In genomic region chr4:83855044-83855443, GRCh38 we compare ENCODE assay signal across 10 cellular contexts.
DNase-seq lines count a peak whose midpoint lies in the region; FAIRE-seq and TF ChIP-seq lines count a peak whose summit lies in the region.
"Had no signal": no experiment of that assay in that cellular context is flagged by ENCODE, and none has a peak within 500 bp of the region (broad histone marks: within the 10 kb centered on the region; RNA-seq: fewer than 3 reads in every experiment).

No MANE protein-coding gene starts in this region.

- TF ChIP-seq CTCF in AG04450 (IDR thresholded peaks at IDR 0.05; ENCODE audit: low read depth, low read length) (no peak), astrocyte of the spinal cord (IDR thresholded peaks at IDR 0.05; ENCODE audit: low read depth, low read length) (no peak), kidney epithelial cell (IDR thresholded peaks at IDR 0.05; ENCODE audit: insufficient read depth, low read length, poor library complexity, severe bottlenecking) (no peak)

- CTCF ChIA-PET in AG04450 (lab: Charles Lee), result no interaction called here

- no peaks in the 10 kb centered on the region for H3K27me3 ChIP-seq in AG04450 (ENCODE audit: control insufficient read depth, insufficient read depth, low read length)
- no peaks in the 10 kb centered on the region for H3K27me3 ChIP-seq in kidney epithelial cell (ENCODE audit: control insufficient read depth, insufficient read depth, low read length)
- no peaks in the 10 kb centered on the region for H3K27me3 ChIP-seq in small intestine (ENCODE audit: control insufficient read depth in 2 of 2, insufficient read depth in 2 of 2, low read length in 2 of 2)
- H3K27me3 ChIP-seq: BLaER1 treated with 17β-estradiol and CSF1 and Interleukin-3, amounts not matched to agents 10 nM and 100 nM had no signal

- H3K4me1 ChIP-seq in small intestine (ENCODE audit: control insufficient read depth in 2 of 2, insufficient read depth in 1 of 2, low read depth in 1 of 2, low read length in 1 of 2), result no peaks in the 10 kb centered on the region
- H3K4me1 ChIP-seq: BLaER1 treated with 17β-estradiol and CSF1 and Interleukin-3, amounts not matched to agents 10 nM and 100 nM had no signal

- no peak overlapping the region for H3K4me3 ChIP-seq in AG04450 (ENCODE audit: low read depth, low read length)
- H3K4me3 ChIP-seq in astrocyte of the spinal cord (ENCODE audit: low read depth, low read length), result no peak overlapping the region
- H3K4me3 ChIP-seq in kidney epithelial cell (ENCODE audit: low read depth, low read length), result no peak overlapping the region
- no peak overlapping the region for H3K4me3 ChIP-seq in small intestine (ENCODE audit: low read depth in 1 of 2, low read length in 2 of 2)
- H3K4me3 ChIP-seq: BLaER1 treated with 17β-estradiol and CSF1 and Interleukin-3, amounts not matched to agents 10 nM and 100 nM had no signal

- in situ Hi-C loops in astrocyte of the spinal cord (cut with HindIII; ENCODE audit: low sequenced_read_pairs), result no loop called here

- H3K27ac ChIP-seq in AG04450 (ENCODE audit: low read depth, low read length) (peak overlapping the region; percentile 83), small intestine (ENCODE audit: low read depth in 1 of 2, low read length in 1 of 2) (no peak overlapping the region)
- H3K27ac ChIP-seq: BLaER1 treated with 17β-estradiol and CSF1 and Interleukin-3, amounts not matched to agents 10 nM and 100 nM had no signal

- no peak for FAIRE-seq in small intestine (lab: Jason Lieb, UNC)

- POLR2A ChIA-PET in AG04450 (lab: Yijun Ruan, JAX), result no interaction called here

- H3K9me3 ChIP-seq in AG04450 (ENCODE audit: control insufficient read depth, insufficient read depth, low read length), result no peaks in the 10 kb centered on the region
- H3K9me3 ChIP-seq in small intestine (ENCODE audit: control insufficient read depth, low read depth), result no peaks in the 10 kb centered on the region
- H3K9me3 ChIP-seq: BLaER1 treated with 17β-estradiol and CSF1 and Interleukin-3, amounts not matched to agents 10 nM and 100 nM had no signal

- WGBS in small intestine, 3 donors, result 65 to 82% (median 80%) methylated on average over 6 of the region's 6 CpGs

- H3K36me3 ChIP-seq in kidney epithelial cell (ENCODE audit: control insufficient read depth, insufficient read depth, low read length), result no peaks in the 10 kb centered on the region
- H3K36me3 ChIP-seq in small intestine (ENCODE audit: control insufficient read depth in 2 of 2, insufficient read depth in 2 of 2, low read length in 2 of 2), result no peaks in the 10 kb centered on the region
- H3K36me3 ChIP-seq: BLaER1 treated with 17β-estradiol and CSF1 and Interleukin-3, amounts not matched to agents 10 nM and 100 nM had no signal

- DNase-seq in AG04450 (ENCODE audit: low read depth, low spot score), result peak; percentile 89
- peak; percentile 95 for DNase-seq in HT1080 (ENCODE audit: low read depth)
- DNase-seq in astrocyte of the spinal cord (ENCODE audit: low read depth, low spot score), result peak; percentile 94
- DNase-seq in kidney epithelial cell (ENCODE audit: low read depth), result peak; percentile 99
- DNase-seq in NCI-H526 (lab: John Stamatoyannopoulos, UW), result no peak
- no peak for DNase-seq in RPMI8226
- DNase-seq in mucosa of gallbladder (ENCODE audit: low spot score), result no peak
- no peak for DNase-seq in small intestine
- DNase-seq: anterior cingulate cortex had no signal

Comparison
In these comparisons a context has a peak if more than half of its experiments do, and no peak if none do; other contexts are left out.
1. DNase-seq: peak in AG04450 (single experiment), HT1080 (single experiment), astrocyte of the spinal cord (single experiment) and kidney epithelial cell (single experiment); none in NCI-H526 (0 of 2), RPMI8226 (single experiment), mucosa of gallbladder (single experiment) and small intestine (single experiment).